17 cellular contexts compared by ENCODE assay signal in genomic region chr13:36242761-36243160, GRCh38. TPM values are rescaled to one million over a fixed set of nuclear protein-coding genes. Genes with fewer than 3 reads are reported as not detected.
DNase-seq lines count a peak whose midpoint lies in the region; TF ChIP-seq lines count a peak whose summit lies in the region.
"Had no signal": no experiment of that assay in that cellular context is flagged by ENCODE, and none has a peak within 500 bp of the region (broad histone marks: within the 10 kb centered on the region; RNA-seq: fewer than 3 reads in every experiment).

No MANE protein-coding gene starts in this region.

- no peak overlapping the region for H3K18ac ChIP-seq in neuronal stem cell (ENCODE audit: low read length)

- H4K20me1 ChIP-seq in mammary epithelial cell (ENCODE audit: insufficient read depth, low read length), result no peaks in the 10 kb centered on the region
- H4K20me1 ChIP-seq: BLaER1 had no signal

- H2BK12ac ChIP-seq in neuronal stem cell (ENCODE audit: low read length), result no peak overlapping the region

- CTCF ChIA-PET in mammary epithelial cell (lab: Charles Lee; ENCODE audit: low non-redundant PET), result no interaction called here

- H2AFZ ChIP-seq in mammary epithelial cell (ENCODE audit: low read depth, low read length) (no peak overlapping the region), neuronal stem cell (ENCODE audit: low read length) (no peak overlapping the region)
- H2AFZ ChIP-seq: GM23248 had no signal

- no TSS peak for BruUV-seq in mammary epithelial cell (replicated peaks; lab: Mats Ljungman, UMichigan)

- intact Hi-C loops in mammary epithelial cell (cut with micrococcal nuclease), result no loop called here
- intact Hi-C loops in breast epithelium (cut with DNase I; ENCODE audit: low total_unique reads), result no loop called here

- no peak overlapping the region for H2BK120ac ChIP-seq in neuronal stem cell (ENCODE audit: low read depth, low read length)

- no peak overlapping the region for H2BK5ac ChIP-seq in neuronal stem cell (ENCODE audit: low read length)

- DNase-seq in mammary epithelial cell, result peak; percentile 2
- no peak for DNase-seq in breast epithelium (ENCODE audit: low spot score in 2 of 2)
- DNase-seq in epithelial cell of esophagus (ENCODE audit: low read depth), result peak; percentile 10
- DNase-seq in neuronal stem cell (ENCODE audit: low spot score), result no peak
- no peak for DNase-seq in NCI-H146 (lab: John Stamatoyannopoulos, UW)
- DNase-seq in KG1 (lab: John Stamatoyannopoulos, UW), result no peak
- no peak for DNase-seq in HAP-1 (ENCODE audit: low spot score in 2 of 2)
- DNase-seq: 8988T; CD4-positive, alpha-beta memory T cell; DMS153; DMS79; GDM1; GM23248; HCEC 1CT had no signal

- H3K4me2 ChIP-seq in mammary epithelial cell (ENCODE audit: insufficient read depth, low read depth, low read length) (no peak overlapping the region), neuronal stem cell (ENCODE audit: insufficient read depth, low read length, poor library complexity, severe bottlenecking) (no peak overlapping the region)
- H3K4me2 ChIP-seq: BLaER1 had no signal

- H3K4me1 ChIP-seq in mammary epithelial cell (ENCODE audit: insufficient read depth, low read length) (no peaks in the 10 kb centered on the region), breast epithelium (no peaks in the 10 kb centered on the region), neuronal stem cell (ENCODE audit: control insufficient read depth in 2 of 2, insufficient read depth in 1 of 2, low read depth in 1 of 2, low read length in 2 of 2) (no peaks in the 10 kb centered on the region), HAP-1 (no peaks in the 10 kb centered on the region)
- H3K4me1 ChIP-seq: BLaER1 had no signal

- H3K4me3 ChIP-seq in mammary epithelial cell (replicated peaks in 1 of 3; ENCODE audit: insufficient read depth in 1 of 3, low read depth in 2 of 3, low read length in 3 of 3) (no peak overlapping the region), breast epithelium (no peak overlapping the region), epithelial cell of esophagus (ENCODE audit: low read length) (no peak overlapping the region), neuronal stem cell (ENCODE audit: low read length in 2 of 2) (no peak overlapping the region), HAP-1 (no peak overlapping the region)
- H3K4me3 ChIP-seq: BLaER1, GM23248 had no signal

- no peak overlapping the region for H3K4ac ChIP-seq in neuronal stem cell (ENCODE audit: low read length)

- H3K36me3 ChIP-seq in mammary epithelial cell (ENCODE audit: insufficient read depth, low read length), result no peaks in the 10 kb centered on the region
- no peaks in the 10 kb centered on the region for H3K36me3 ChIP-seq in breast epithelium
- H3K36me3 ChIP-seq in neuronal stem cell (replicated peaks in 1 of 2; ENCODE audit: control insufficient read depth in 2 of 2, insufficient read depth in 2 of 2, low read length in 2 of 2), result peaks cover 0 to 2% of the 10 kb centered on the region in 2 donors
- peaks cover 10% of the 10 kb centered on the region for H3K36me3 ChIP-seq in HAP-1 (replicated peaks)
- H3K36me3 ChIP-seq: BLaER1 had no signal

- no peak for TF ChIP-seq CTCF in mammary epithelial cell (conservative IDR thresholded peaks at IDR 0.05 in 1 of 2, IDR thresholded peaks at IDR 0.05 in 1 of 2; ENCODE audit: extremely low read depth in 1 of 2, insufficient read depth in 1 of 2, low read depth in 1 of 2, low read length in 2 of 2)
- no peak for TF ChIP-seq CTCF in breast epithelium (IDR thresholded peaks at IDR 0.05)
- TF ChIP-seq CTCF in epithelial cell of esophagus (IDR thresholded peaks at IDR 0.05; ENCODE audit: insufficient read depth, low read depth, low read length, missing control alignments), result no peak

- no peak overlapping the region for H2BK15ac ChIP-seq in neuronal stem cell (ENCODE audit: low read length)

- H3K9ac ChIP-seq in mammary epithelial cell (ENCODE audit: insufficient read depth, low read length), result no peak overlapping the region
- H3K9ac ChIP-seq in neuronal stem cell (ENCODE audit: low read depth, low read length, poor library complexity), result no peak overlapping the region
- H3K9ac ChIP-seq: BLaER1, GM23248 had no signal

- H4K8ac ChIP-seq in neuronal stem cell (ENCODE audit: low read depth, low read length), result no peak overlapping the region

- in situ Hi-C loops in mammary epithelial cell (cut with MboI; ENCODE audit: low sequenced_read_pairs in 2 of 2), result no loop called here
- in situ Hi-C loops in HAP-1 (cut with MboI; ENCODE audit: low sequenced_read_pairs), result no loop called here

- TF ChIP-seq POLR2A in breast epithelium (IDR thresholded peaks at IDR 0.05), result no peak

- H3K9me3 ChIP-seq in mammary epithelial cell (replicated peaks; ENCODE audit: insufficient read depth, low read length) (no peaks in the 10 kb centered on the region), breast epithelium (peaks cover 0 to 13% of the 10 kb centered on the region in 2 donors), neuronal stem cell (replicated peaks in 1 of 2; ENCODE audit: control insufficient read depth in 2 of 2, insufficient read depth in 1 of 2, low read depth in 1 of 2, low read length in 2 of 2) (peaks cover 0 to 8% of the 10 kb centered on the region in 2 donors), HAP-1 (no peaks in the 10 kb centered on the region)

- H3K27me3 ChIP-seq in mammary epithelial cell (ENCODE audit: insufficient read depth, low read length) (no peaks in the 10 kb centered on the region), breast epithelium (no peaks in the 10 kb centered on the region), neuronal stem cell (ENCODE audit: control insufficient read depth in 3 of 3, insufficient read depth in 3 of 3, low read depth in 1 of 3, low read length in 3 of 3) (no peaks in the 10 kb centered on the region), HAP-1 (ENCODE audit: low read depth) (no peaks in the 10 kb centered on the region)
- H3K27me3 ChIP-seq: BLaER1 had no signal

- no peak overlapping the region for H2AK5ac ChIP-seq in neuronal stem cell (ENCODE audit: low read depth, low read length)

- 32% methylated on average over 2 of the region's 2 CpGs for whole genome bisulfite sequencing in mammary epithelial cell (ENCODE audit: low coverage, missing lambda C conversion rate)
- no CpG with 5 or more reads among the region's 2 CpGs for WGBS in neuronal stem cell (ENCODE audit: extremely low coverage in 2 of 2, insufficient read length in 2 of 2, insufficient replicate concordance in 1 of 2), 2 donors

- no peaks in the 10 kb centered on the region for H3K79me2 ChIP-seq in mammary epithelial cell (ENCODE audit: insufficient read depth, low read length)

- peak overlapping the region; percentile 75 for H3K14ac ChIP-seq in neuronal stem cell (ENCODE audit: low read length)

- no peaks in the 10 kb centered on the region for H3K79me1 ChIP-seq in neuronal stem cell (ENCODE audit: low read depth, low read length)

- H3K23ac ChIP-seq in neuronal stem cell (ENCODE audit: low read depth, low read length, poor library complexity), result no peak overlapping the region

- H4K91ac ChIP-seq in neuronal stem cell (ENCODE audit: low read depth, low read length, poor library complexity), result no peak overlapping the region

- dilution Hi-C loops in mammary epithelial cell (cut with HindIII; ENCODE audit: low sequenced_read_pairs), result no loop called here

- H3K27ac ChIP-seq in mammary epithelial cell (ENCODE audit: insufficient read depth, low read depth, low read length) (no peak overlapping the region), breast epithelium (no peak overlapping the region), neuronal stem cell (replicated peaks; ENCODE audit: low read length) (no peak overlapping the region)
- H3K27ac ChIP-seq: BLaER1, GM23248, HL-60 had no signal

RNA-seq across cellular contexts. Expression of gene SOHLH2, which starts 28.4 kb away (rescaled TPM):
- total RNA-seq in mammary epithelial cell (not detected), breast epithelium (under 1 TPM in 1 of 3 donors, not detected in 2; 0.16 TPM)
- not detected for polyA plus RNA-seq in mammary epithelial cell
- polyA minus RNA-seq in mammary epithelial cell, result not detected
- 8.9 TPM for polyA plus RNA-seq in neuronal stem cell (2013, experiment 1 of 2)
- 8.5 TPM for polyA plus RNA-seq in neuronal stem cell (2013, experiment 2 of 2)
- total RNA-seq: CD4-positive, alpha-beta memory T cell; GM23248 had no signal
- polyA plus RNA-seq: CD14-positive monocyte; CD4-positive, alpha-beta memory T cell; GM23248 had no signal

RNA-seq across cellular contexts. Expression of gene CCDC169, which starts 54.9 kb away (rescaled TPM):
- total RNA-seq in mammary epithelial cell (under 1 TPM; 0.83 to 0.89 TPM), breast epithelium (1 to 10 TPM in 2 of 3 donors, under 1 TPM in 1; 0.73 to 2.9 (median 1.1) TPM)
- polyA plus RNA-seq in mammary epithelial cell, result 0.31 TPM
- polyA minus RNA-seq in mammary epithelial cell, result not detected
- 8.4 TPM for polyA plus RNA-seq in neuronal stem cell (2013, experiment 1 of 2)
- 9.4 TPM for polyA plus RNA-seq in neuronal stem cell (2013, experiment 2 of 2)
- total RNA-seq: CD4-positive, alpha-beta memory T cell had no signal
- polyA plus RNA-seq: CD14-positive monocyte; CD4-positive, alpha-beta memory T cell had no signal

Comparison
In these comparisons a context has a peak if more than half of its experiments do, and no peak if none do; other contexts are left out.
1. DNase-seq: peak in mammary epithelial cell (single experiment) and epithelial cell of esophagus (single experiment); none in breast epithelium (0 of 2), neuronal stem cell (single experiment), NCI-H146 (single experiment), KG1 (single experiment) and HAP-1 (0 of 2).